In genomic region chr5:5883116-5883515, GRCh38 we compare ENCODE assay signal across 21 cellular contexts.
"Had no signal": no experiment of that assay in that cellular context is flagged by ENCODE, and none has a peak within 500 bp of the region (broad histone marks: within the 10 kb centered on the region; RNA-seq: fewer than 3 reads in every experiment).

No MANE protein-coding gene starts in this region.

- DNase-seq: colonic mucosa; cortex of kidney; effector CD8-positive, alpha-beta T cell; effector memory CD8-positive, alpha-beta T cell; endodermal cell; erythroblast; foreskin keratinocyte; heart right ventricle; hippocampal formation; islet precursor cell; kidney; kidney glomerular epithelial cell; left colon; left ventricle myocardium superior; lower lobe of right lung; mesenchymal stem cell; mucosa of descending colon; naive B cell; naive thymus-derived CD8-positive, alpha-beta T cell had no signal

- H3K4me1 ChIP-seq: colonic mucosa, foreskin keratinocyte, gastroesophageal sphincter, lower lobe of right lung had no signal

- H3K36me3 ChIP-seq: colonic mucosa, gastroesophageal sphincter, heart right ventricle, lower lobe of right lung had no signal

- H3K27me3 ChIP-seq: colonic mucosa, foreskin keratinocyte had no signal

- H3K27ac ChIP-seq: colonic mucosa, epithelial cell of prostate, foreskin keratinocyte, gastroesophageal sphincter, heart right ventricle, lower lobe of right lung had no signal

- H3K4me3 ChIP-seq: colonic mucosa, gastroesophageal sphincter, heart right ventricle, lower lobe of right lung, mucosa of descending colon had no signal

- H3K9me3 ChIP-seq: colonic mucosa, gastroesophageal sphincter, heart right ventricle, lower lobe of right lung, mucosa of descending colon had no signal
